In the genomic region with DNA sequence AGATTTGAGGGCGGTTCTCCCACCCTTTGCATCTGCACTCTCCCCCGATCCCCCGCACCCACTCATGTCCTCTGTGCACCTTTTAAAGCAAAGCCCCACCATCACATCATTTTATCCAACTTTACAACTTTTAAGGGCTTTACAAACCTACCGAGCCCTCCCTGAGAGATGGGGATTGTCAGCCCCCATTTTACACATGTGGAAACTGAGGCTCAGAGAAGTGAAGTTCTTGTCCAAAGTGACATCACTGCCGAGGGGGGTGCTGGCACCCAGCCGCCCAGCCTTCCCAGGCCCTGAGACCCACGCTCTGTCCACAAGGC, we compare ENCODE assay signal across 21 cellular contexts.
"Had no signal": no experiment of that assay in that cellular context is flagged by ENCODE, and none has a peak within 500 bp of the region (broad histone marks: within the 10 kb centered on the region; RNA-seq: fewer than 3 reads in every experiment).

No MANE protein-coding gene starts in this region.

- H3K4me3 ChIP-seq: colonic mucosa, esophagus squamous epithelium, gastrocnemius medialis, heart right ventricle, left lung, lower lobe of right lung had no signal

- ATAC-seq: effector memory CD8-positive, alpha-beta T cell; gastrocnemius medialis; left ventricle myocardium superior; naive thymus-derived CD4-positive, alpha-beta T cell had no signal

- H3K27ac Mint-ChIP-seq: dendritic cell treated with granulocyte-macrophage colony-stimulating factor and Interleukin-4, amounts not matched to agents 40 ng/mL and 50 ng/mL, for 4 days; effector memory CD8-positive, alpha-beta T cell; memory B cell had no signal

- H3K9me3 ChIP-seq: colonic mucosa, esophagus squamous epithelium, gastrocnemius medialis had no signal

- H3K27me3 ChIP-seq: colonic mucosa, esophagus squamous epithelium, gastrocnemius medialis, left lung had no signal

- H3K27ac ChIP-seq: colonic mucosa, esophagus squamous epithelium, gastrocnemius medialis, heart right ventricle, left lung, lower lobe of right lung had no signal

- H3K4me1 Mint-ChIP-seq: memory B cell; naive thymus-derived CD4-positive, alpha-beta T cell had no signal

- FAIRE-seq: endothelial cell of umbilical vein, islet of Langerhans, keratinocyte had no signal

- H3K4me3 Mint-ChIP-seq: dendritic cell treated with granulocyte-macrophage colony-stimulating factor and Interleukin-4, amounts not matched to agents 40 ng/mL and 50 ng/mL, for 4 days; effector memory CD8-positive, alpha-beta T cell; memory B cell; naive thymus-derived CD4-positive, alpha-beta T cell had no signal

- DNase-seq: cortex of kidney; effector CD8-positive, alpha-beta T cell; effector memory CD8-positive, alpha-beta T cell; esophagus squamous epithelium; foreskin melanocyte; gastrocnemius medialis; glutamatergic neuron; mammary epithelial cell; mesendoderm; midbrain; naive thymus-derived CD4-positive, alpha-beta T cell had no signal

- H3K4me1 ChIP-seq: colonic mucosa, gastrocnemius medialis, heart right ventricle, left lung, lower lobe of right lung had no signal

- H3K36me3 ChIP-seq: colonic mucosa, esophagus squamous epithelium, gastrocnemius medialis, heart right ventricle, left lung, lower lobe of right lung had no signal
